ENCODE assay signal across 11 cellular contexts in genomic region chr19:4582112-4582553, GRCh38. TPM values are rescaled to one million over a fixed set of nuclear protein-coding genes. Genes with fewer than 3 reads are reported as not detected.
DNase-seq lines count a peak whose midpoint lies in the region; ATAC-seq, FAIRE-seq and TF ChIP-seq lines count a peak whose summit lies in the region.
"Had no signal": no experiment of that assay in that cellular context is flagged by ENCODE, and none has a peak within 500 bp of the region (broad histone marks: within the 10 kb centered on the region; RNA-seq: fewer than 3 reads in every experiment).

No MANE protein-coding gene starts in this region.

- no peaks in the 10 kb centered on the region for H3K9me3 ChIP-seq in BLaER1 treated with 17β-estradiol and CSF1 and Interleukin-3, amounts not matched to agents 10 nM and 100 nM (replicated peaks in 1 of 11)
- no peaks in the 10 kb centered on the region for H3K9me3 ChIP-seq in HCT116 (ENCODE audit: control insufficient read depth in 1 of 2, insufficient read depth in 1 of 2, low read depth in 1 of 2, low read length in 2 of 2)
- no peaks in the 10 kb centered on the region for H3K9me3 ChIP-seq in K562 (replicated peaks; ENCODE audit: control insufficient read depth, insufficient read depth, low read depth, low read length)
- H3K9me3 ChIP-seq: transverse colon had no signal

- peaks cover 20% of the 10 kb centered on the region for H3K79me2 ChIP-seq in HCT116 (ENCODE audit: insufficient read depth, low read length)
- no peaks in the 10 kb centered on the region for H3K79me2 ChIP-seq in K562 (ENCODE audit: control insufficient read depth, insufficient read depth, low read length)

- H3K4me2 ChIP-seq in BLaER1 treated with 17β-estradiol and CSF1 and Interleukin-3, amounts not matched to agents 10 nM and 100 nM: peak overlapping the region; percentile 55 to 82 (median 73)
- peak overlapping the region; percentile 70 for H3K4me2 ChIP-seq in HCT116 (ENCODE audit: low read length)
- peak overlapping the region; percentile 31 for H3K4me2 ChIP-seq in K562 (ENCODE audit: insufficient read depth, low read length)

- TF ChIP-seq EP300 in K562 (IDR thresholded peaks at IDR 0.05; ENCODE audit: low read length): no peak

- peaks cover 10% of the 10 kb centered on the region in 2 donors for H3K4me1 Mint-ChIP-seq in natural killer cell

- TF ChIP-seq POLR2A in HCT116 (IDR thresholded peaks at IDR 0.05; ENCODE audit: borderline replicate concordance, extremely low read depth, insufficient read depth, insufficient read length): no peak
- no peak for TF ChIP-seq POLR2A in K562 (conservative IDR thresholded peaks at IDR 0.05)

- H3K4me3 Mint-ChIP-seq in natural killer cell: peak overlapping the region; percentile 63

- peaks cover 36 to 38% of the 10 kb centered on the region in 2 donors for H3K27me3 Mint-ChIP-seq in natural killer cell (ENCODE audit: low read depth in 2 of 2)

- no peaks in the 10 kb centered on the region for H3K36me3 ChIP-seq in BLaER1 treated with 17β-estradiol and CSF1 and Interleukin-3, amounts not matched to agents 10 nM and 100 nM
- H3K36me3 ChIP-seq in HCT116 (ENCODE audit: control insufficient read depth in 1 of 2, insufficient read depth in 2 of 2, low read length in 2 of 2) (no peaks in the 10 kb centered on the region), K562 (ENCODE audit: control insufficient read depth, insufficient read depth, low read length) (no peaks in the 10 kb centered on the region)
- H3K36me3 ChIP-seq: transverse colon had no signal

- TF ChIP-seq RAD21 in HCT116 (IDR thresholded peaks at IDR 0.05; ENCODE audit: low read depth) (no peak), K562 (CRISPR knock-in tag; conservative IDR thresholded peaks at IDR 0.05 in 1 of 2, IDR thresholded peaks at IDR 0.05 in 1 of 2) (no peak)

- POLR2A ChIA-PET in HCT116 (lab: Charles Lee): no interaction called here
- POLR2A ChIA-PET in K562 (lab: Yijun Ruan, JAX): no interaction called here

- no peaks in the 10 kb centered on the region for H3K9me1 ChIP-seq in K562 (ENCODE audit: control insufficient read depth, insufficient read depth, low read length)

- H3K36me3 Mint-ChIP-seq in natural killer cell: no peaks in the 10 kb centered on the region

- CTCF ChIA-PET in HCT116 (lab: Charles Lee): no interaction called here
- CTCF ChIA-PET in K562 (lab: Yijun Ruan, JAX; ENCODE audit: low intra/inter-chr PET ratio): no interaction called here

- H3K27ac ChIP-seq in BLaER1 treated with 17β-estradiol and CSF1 and Interleukin-3, amounts not matched to agents 10 nM and 100 nM: no peak overlapping the region
- H3K27ac ChIP-seq in HCT116 (ENCODE audit: low read depth, low read length): peak overlapping the region; percentile 24; the same call in 1 of the 2 replicates
- H3K27ac ChIP-seq in K562 (ENCODE audit: extremely low read depth, low read depth, low read length): no peak overlapping the region
- H3K27ac ChIP-seq: transverse colon had no signal

- in situ Hi-C loops in K562 (cut with MboI): no loop called here

- intact Hi-C loops in HCT116 (cut with micrococcal nuclease): no loop called here
- intact Hi-C loops in K562 (cut with micrococcal nuclease): no loop called here
- intact Hi-C loops in natural killer cell (cut with micrococcal nuclease): no loop called here

- TF ChIP-seq CTCF in HCT116 (IDR thresholded peaks at IDR 0.05 in 2 of 3, conservative IDR thresholded peaks at IDR 0.05 in 1 of 3; ENCODE audit: borderline replicate concordance in 1 of 3, insufficient read depth in 1 of 3, low read depth in 2 of 3, low read length in 2 of 3): no peak
- no peak for TF ChIP-seq CTCF in K562 (IDR thresholded peaks at IDR 0.05 in 2 of 3, conservative IDR thresholded peaks at IDR 0.05 in 1 of 3; ENCODE audit: insufficient read depth in 2 of 3, low read depth in 1 of 3, low read length in 3 of 3)
- TF ChIP-seq CTCF in natural killer cell (IDR thresholded peaks at IDR 0.05): no peak

- H4K20me1 ChIP-seq in BLaER1 treated with 17β-estradiol and CSF1 and Interleukin-3, amounts not matched to agents 10 nM and 100 nM: peaks cover 0 to 18% (median 0%) of the 10 kb centered on the region in 11 experiments; a peak in 5 of 22 replicates
- H4K20me1 ChIP-seq in HCT116 (ENCODE audit: insufficient read depth) (no peaks in the 10 kb centered on the region), K562 (replicated peaks; ENCODE audit: control insufficient read depth, insufficient read depth, low read length) (peaks cover 4% of the 10 kb centered on the region)

- H3K9ac ChIP-seq in BLaER1 treated with 17β-estradiol and CSF1 and Interleukin-3, amounts not matched to agents 10 nM and 100 nM: peak overlapping the region in 3 of 11 experiments; percentile 29 to 64 (median 61); a peak in 2 of 22 replicates
- H3K9ac ChIP-seq in HCT116 (ENCODE audit: low read length) (peak overlapping the region; percentile 36; the same call in 1 of the 2 replicates), K562 (ENCODE audit: insufficient read depth in 1 of 2, low read depth in 2 of 2, low read length in 2 of 2) (peak overlapping the region in 1 of 2 experiments; percentile 51; a peak in 1 of 4 replicates)

- RAD21 ChIA-PET in HCT116 (lab: Charles Lee; ENCODE audit: low non-redundant PET in 1 of 2, low total read pairs in 2 of 2, uncharacterized antibody in 2 of 2, unreplicated experiment in 2 of 2): no interaction called here

- peak overlapping the region in 6 of 10 experiments; percentile 43 to 70 (median 55); a peak in 8 of 20 replicates for H3K4me3 ChIP-seq in BLaER1 treated with 17β-estradiol and CSF1 and Interleukin-3, amounts not matched to agents 10 nM and 100 nM
- H3K4me3 ChIP-seq in HCT116 (replicated peaks in 1 of 2; ENCODE audit: low read depth in 1 of 2, low read length in 2 of 2) (peak overlapping the region; percentile 53 to 75), K562 (no peak overlapping the region)
- H3K4me3 ChIP-seq: transverse colon had no signal

- no peak overlapping the region for H3K27ac Mint-ChIP-seq in natural killer cell

- BruUV-seq in HCT116 (replicated peaks; lab: Mats Ljungman, UMichigan) (no TSS peak), K562 (replicated peaks; lab: Mats Ljungman, UMichigan) (no TSS peak)

- H3K27me3 ChIP-seq in BLaER1 treated with 17β-estradiol and CSF1 and Interleukin-3, amounts not matched to agents 10 nM and 100 nM: peaks cover 23 to 59% (median 34%) of the 10 kb centered on the region in 11 experiments
- H3K27me3 ChIP-seq in HCT116 (ENCODE audit: insufficient read depth, low read length) (no peaks in the 10 kb centered on the region), K562 (ENCODE audit: control insufficient read depth in 2 of 2, insufficient read depth in 2 of 2, low read length in 2 of 2) (no peaks in the 10 kb centered on the region)

- WGBS in K562 (ENCODE audit: insufficient coverage, low coverage, missing lambda C conversion rate): 18% methylated on average over 11 of the region's 13 CpGs

- H3K9me2 ChIP-seq in HCT116 (ENCODE audit: insufficient read depth): no peaks in the 10 kb centered on the region

- FAIRE-seq in K562 (lab: Jason Lieb, UNC): peak; percentile 51
- FAIRE-seq: GM12891 had no signal

- DNase-seq in HCT116 (ENCODE audit: low read depth, low spot score) (no peak), K562 (ENCODE audit: extremely low read depth in 1 of 4, low spot score in 3 of 4) (no peak), natural killer cell (no peak), AML-193 (lab: John Stamatoyannopoulos, UW) (no peak), NCI-H526 (lab: John Stamatoyannopoulos, UW) (no peak), epidermal melanocyte (ENCODE audit: insufficient read length, low spot score) (no peak)
- DNase-seq: aorta, transverse colon had no signal

- no peaks in the 10 kb centered on the region for H3K9me3 Mint-ChIP-seq in natural killer cell

- H2AFZ ChIP-seq in HCT116 (ENCODE audit: low read depth, low read length, poor library complexity, severe bottlenecking) (peak overlapping the region; percentile 37), K562 (ENCODE audit: low read depth, low read length) (no peak overlapping the region)

- H3K4me1 ChIP-seq in BLaER1 treated with 17β-estradiol and CSF1 and Interleukin-3, amounts not matched to agents 10 nM and 100 nM: peaks cover 20 to 41% (median 32%) of the 10 kb centered on the region in 10 experiments; a peak in 19 of 20 replicates
- H3K4me1 ChIP-seq in HCT116 (ENCODE audit: control insufficient read depth in 1 of 2, insufficient read depth in 2 of 2, low read length in 2 of 2) (peaks cover 24 to 60% of the 10 kb centered on the region in 2 experiments), K562 (replicated peaks in 1 of 2; ENCODE audit: control insufficient read depth in 2 of 2, insufficient read depth in 2 of 2, low read length in 2 of 2) (peaks cover 11 to 51% of the 10 kb centered on the region in 2 experiments)

- ATAC-seq in HCT116 (no peak), K562 (no peak), natural killer cell (no peak), GM21390 (IDR thresholded peaks at IDR 0.05; ENCODE audit: unreplicated experiment) (no peak)

RNA-seq across cellular contexts. Expression of gene SEMA6B, which starts 22.6 kb away (rescaled TPM):
- 58.4 TPM for total RNA-seq in HCT116 (2021; ENCODE audit: unreplicated experiment)
- 60.5 and 70.5 TPM in 2 replicates for polyA plus RNA-seq in HCT116 (2012)
- total RNA-seq in K562 (2011; cell fraction: chromatin; rRNA removed; ENCODE audit: low replicate concordance): 3.4 and 12.9 TPM in 2 replicates
- 12.9 and 13.2 TPM in 2 replicates for total RNA-seq in K562 (2011; cell fraction: nucleolus; rRNA removed)
- total RNA-seq in K562 (2011; cell fraction: nucleoplasm; rRNA removed): 9.3 and 10.5 TPM in 2 replicates
- total RNA-seq in K562 (2014; rRNA removed): 2.5 and 2.7 TPM in 2 replicates
- 0.57 and 0.65 TPM in 2 replicates for total RNA-seq in K562 (2014; rRNA removed; fragmentation: Illumina TruSeq; extraction: Trizol)
- 0.83 and 1.1 TPM in 2 replicates for total RNA-seq in K562 (2015; rRNA removed; fragmentation: Illumina TruSeq; extraction: Trizol)
- 3.7 and 4.6 TPM in 2 replicates for total RNA-seq in K562 (2021)
- 2.6 and 4.9 TPM in 2 replicates for polyA plus RNA-seq in K562 (2011; rRNA removed)
- polyA plus RNA-seq in K562 (2011; cell fraction: cytosol; rRNA removed): 6.8 and 8.8 TPM in 2 replicates
- 7.2 and 8.1 TPM in 2 replicates for polyA plus RNA-seq in K562 (2011; cell fraction: nucleus; rRNA removed)
- polyA plus RNA-seq in K562 (2012): 1.3 and 1.6 TPM in 2 replicates
- polyA plus RNA-seq in K562 (2014; fragmentation: Illumina TruSeq; extraction: Trizol): 1.4 and 2.7 TPM in 2 replicates
- polyA plus RNA-seq in K562 (2014; fragmentation: Nextera tagmentation; extraction: Ambion mirVana): not detected
- polyA plus RNA-seq in K562 (2014; rRNA removed): 1.7 and 3.8 TPM in 2 replicates
- 5.1 and 7.6 TPM in 2 replicates for polyA minus RNA-seq in K562 (2011; rRNA and poly(A)+ RNA removed)
- 9.4 and 13.2 TPM in 2 replicates for polyA minus RNA-seq in K562 (2011; cell fraction: cytosol; rRNA and poly(A)+ RNA removed)
- 4.4 and 7.0 TPM in 2 replicates for polyA minus RNA-seq in K562 (2011; cell fraction: nucleus; rRNA and poly(A)+ RNA removed)
- 1 to 10 TPM in 1 of 3 donors, under 1 TPM in 1, not detected in 1; 0.50 to 5.4 TPM for total RNA-seq in natural killer cell

RNA-seq across cellular contexts. Expression of gene LRG1, which starts 42.3 kb away (rescaled TPM):
- total RNA-seq in HCT116 (2021; ENCODE audit: unreplicated experiment) (1.3 TPM), K562 (2014; rRNA removed) (8.4 and 10.6 TPM in 2 replicates), K562 (2014; rRNA removed; fragmentation: Illumina TruSeq; extraction: Trizol) (3.8 and 4.6 TPM in 2 replicates), K562 (2015; rRNA removed; fragmentation: Illumina TruSeq; extraction: Trizol) (9.4 and 9.5 TPM in 2 replicates), K562 (2021) (11.5 and 11.7 TPM in 2 replicates), natural killer cell (1 to 10 TPM in 1 of 3 donors, not detected in 2; 1.8 TPM)
- polyA plus RNA-seq in HCT116 (2012): 0.72 and 0.83 TPM in 2 replicates
- total RNA-seq in K562 (2011; cell fraction: chromatin; rRNA removed; ENCODE audit: low replicate concordance): 5.0 and 14.6 TPM in 2 replicates
- total RNA-seq in K562 (2011; cell fraction: nucleolus; rRNA removed): 18.2 and 23.3 TPM in 2 replicates
- 12.4 and 14.4 TPM in 2 replicates for total RNA-seq in K562 (2011; cell fraction: nucleoplasm; rRNA removed)
- polyA plus RNA-seq in K562 (2011; rRNA removed) (10.9 and 11.9 TPM in 2 replicates), K562 (2014; fragmentation: Illumina TruSeq; extraction: Trizol) (8.7 and 12.6 TPM in 2 replicates), K562 (2014; fragmentation: Nextera tagmentation; extraction: Ambion mirVana) (1 to 10 TPM; 1.5 to 5.1 TPM), K562 (2014; rRNA removed) (11.9 and 12.3 TPM in 2 replicates)
- 15.4 and 23.9 TPM in 2 replicates for polyA plus RNA-seq in K562 (2011; cell fraction: cytosol; rRNA removed)
- 2.7 and 3.4 TPM in 2 replicates for polyA plus RNA-seq in K562 (2011; cell fraction: nucleus; rRNA removed)
- 9.0 and 20.7 TPM in 2 replicates for polyA plus RNA-seq in K562 (2012)
- 3.2 and 3.6 TPM in 2 replicates for polyA minus RNA-seq in K562 (2011; rRNA and poly(A)+ RNA removed)
- polyA minus RNA-seq in K562 (2011; cell fraction: cytosol; rRNA and poly(A)+ RNA removed): 6.2 and 7.6 TPM in 2 replicates
- polyA minus RNA-seq in K562 (2011; cell fraction: nucleus; rRNA and poly(A)+ RNA removed): 1.2 and 2.6 TPM in 2 replicates

RNA-seq across cellular contexts. Expression of gene PLIN5, which starts 47.1 kb away (rescaled TPM):
- 8.1 TPM for total RNA-seq in HCT116 (2021; ENCODE audit: unreplicated experiment)
- 4.3 and 5.8 TPM in 2 replicates for polyA plus RNA-seq in HCT116 (2012)
- total RNA-seq in K562 (2011; cell fraction: chromatin; rRNA removed; ENCODE audit: low replicate concordance): 8.0 and 24.6 TPM in 2 replicates
- 11.3 and 12.8 TPM in 2 replicates for total RNA-seq in K562 (2011; cell fraction: nucleolus; rRNA removed)
- 10.8 and 12.9 TPM in 2 replicates for total RNA-seq in K562 (2011; cell fraction: nucleoplasm; rRNA removed)
- 0.50 and 0.86 TPM in 2 replicates for total RNA-seq in K562 (2014; rRNA removed)
- 0.15 and 0.26 TPM in 2 replicates for total RNA-seq in K562 (2014; rRNA removed; fragmentation: Illumina TruSeq; extraction: Trizol)
- total RNA-seq in K562 (2015; rRNA removed; fragmentation: Illumina TruSeq; extraction: Trizol): 0.07 TPM in 1 of 2 replicates, not detected in the other
- total RNA-seq in K562 (2021): 1.3 TPM in 2 replicates
- 1.3 and 1.6 TPM in 2 replicates for polyA plus RNA-seq in K562 (2011; rRNA removed)
- 1.0 and 1.3 TPM in 2 replicates for polyA plus RNA-seq in K562 (2011; cell fraction: cytosol; rRNA removed)
- polyA plus RNA-seq in K562 (2011; cell fraction: nucleus; rRNA removed): 3.6 and 9.2 TPM in 2 replicates
- 0.50 and 0.51 TPM in 2 replicates for polyA plus RNA-seq in K562 (2012)
- 0.54 and 0.62 TPM in 2 replicates for polyA plus RNA-seq in K562 (2014; fragmentation: Illumina TruSeq; extraction: Trizol)
- under 1 TPM; 0.04 TPM for polyA plus RNA-seq in K562 (2014; fragmentation: Nextera tagmentation; extraction: Ambion mirVana)
- 0.85 and 0.94 TPM in 2 replicates for polyA plus RNA-seq in K562 (2014; rRNA removed)
- polyA minus RNA-seq in K562 (2011; rRNA and poly(A)+ RNA removed): 0.81 and 1.5 TPM in 2 replicates
- 0.95 TPM in 1 of 2 replicates, not detected in the other for polyA minus RNA-seq in K562 (2011; cell fraction: cytosol; rRNA and poly(A)+ RNA removed)
- 2.0 and 2.8 TPM in 2 replicates for polyA minus RNA-seq in K562 (2011; cell fraction: nucleus; rRNA and poly(A)+ RNA removed)
- total RNA-seq in natural killer cell: under 1 TPM in 1 of 3 donors, not detected in 2; 0.65 TPM

RNA-seq across cellular contexts. Expression of gene TNFAIP8L1, which starts 57.2 kb away (rescaled TPM):
- 22.2 TPM for total RNA-seq in HCT116 (2021; ENCODE audit: unreplicated experiment)
- polyA plus RNA-seq in HCT116 (2012): 19.5 and 24.0 TPM in 2 replicates
- total RNA-seq in K562 (2011; cell fraction: chromatin; rRNA removed; ENCODE audit: low replicate concordance): 10.7 and 24.6 TPM in 2 replicates
- 13.8 and 17.5 TPM in 2 replicates for total RNA-seq in K562 (2011; cell fraction: nucleolus; rRNA removed)
- 10.7 and 12.8 TPM in 2 replicates for total RNA-seq in K562 (2011; cell fraction: nucleoplasm; rRNA removed)
- 4.0 and 4.4 TPM in 2 replicates for total RNA-seq in K562 (2014; rRNA removed)
- total RNA-seq in K562 (2014; rRNA removed; fragmentation: Illumina TruSeq; extraction: Trizol): 4.3 and 4.6 TPM in 2 replicates
- 4.9 and 5.4 TPM in 2 replicates for total RNA-seq in K562 (2015; rRNA removed; fragmentation: Illumina TruSeq; extraction: Trizol)
- total RNA-seq in K562 (2021): 6.5 and 9.3 TPM in 2 replicates
- 5.7 and 8.0 TPM in 2 replicates for polyA plus RNA-seq in K562 (2011; rRNA removed)
- polyA plus RNA-seq in K562 (2011; cell fraction: cytosol; rRNA removed): 8.2 and 15.6 TPM in 2 replicates
- polyA plus RNA-seq in K562 (2011; cell fraction: nucleus; rRNA removed): 3.0 and 4.8 TPM in 2 replicates
- polyA plus RNA-seq in K562 (2012): 7.6 and 10.7 TPM in 2 replicates
- polyA plus RNA-seq in K562 (2014; fragmentation: Illumina TruSeq; extraction: Trizol): 6.6 and 7.3 TPM in 2 replicates
- polyA plus RNA-seq in K562 (2014; fragmentation: Nextera tagmentation; extraction: Ambion mirVana): 1 to 10 TPM in 1 of 2 experiments, under 1 TPM in 1; 0.69 to 1.0 TPM
- 6.8 and 7.3 TPM in 2 replicates for polyA plus RNA-seq in K562 (2014; rRNA removed)
- polyA minus RNA-seq in K562 (2011; rRNA and poly(A)+ RNA removed): 4.5 and 8.6 TPM in 2 replicates
- polyA minus RNA-seq in K562 (2011; cell fraction: cytosol; rRNA and poly(A)+ RNA removed): 4.7 and 6.4 TPM in 2 replicates
- 3.0 and 4.6 TPM in 2 replicates for polyA minus RNA-seq in K562 (2011; cell fraction: nucleus; rRNA and poly(A)+ RNA removed)
- total RNA-seq in natural killer cell: 10 to 100 TPM in 2 of 3 donors, 1 to 10 TPM in 1; 8.5 to 13.5 (median 13.3) TPM
